Comparison of ENCODE assay signal across 1 cellular context in genomic region chr21:25801217-25802015, GRCh38.
TF ChIP-seq lines count a peak whose summit lies in the region.

No MANE protein-coding gene starts in this region.

TF ChIP-seq in HepG2, 621 proteins besides CTCF, POLR2A, EP300 and RAD21 (continued from another document and continues in another):
- TF ChIP-seq GMEB1 (CRISPR knock-in tag; IDR thresholded peaks at IDR 0.05; ENCODE audit: borderline replicate concordance) (no peak), GATAD2A (CRISPR knock-in tag; IDR thresholded peaks at IDR 0.05) (0 out of 2 replicates have a peak, but pooled peaks have one; percentile 29), ZSCAN21 (CRISPR knock-in tag; IDR thresholded peaks at IDR 0.05; ENCODE audit: borderline replicate concordance) (no peak), ZNF362 (CRISPR knock-in tag; IDR thresholded peaks at IDR 0.05; ENCODE audit: borderline replicate concordance) (no peak), ZNF354B (CRISPR knock-in tag; IDR thresholded peaks at IDR 0.05) (no peak), GLI4 (CRISPR knock-in tag; IDR thresholded peaks at IDR 0.05; ENCODE audit: borderline replicate concordance) (no peak), ZNF264 (CRISPR knock-in tag; IDR thresholded peaks at IDR 0.05) (no peak), ZNF749 (CRISPR knock-in tag; IDR thresholded peaks at IDR 0.05; ENCODE audit: borderline replicate concordance) (no peak), GATAD1 (CRISPR knock-in tag; IDR thresholded peaks at IDR 0.05) (no peak), FOSL2 (CRISPR knock-in tag; IDR thresholded peaks at IDR 0.05) (peak; percentile 36; the same call in 1 of the 2 replicates), DMTF1 (CRISPR knock-in tag; IDR thresholded peaks at IDR 0.05) (no peak), LBX2 (CRISPR knock-in tag; IDR thresholded peaks at IDR 0.05; ENCODE audit: borderline replicate concordance) (no peak), ZNF691 (CRISPR knock-in tag; IDR thresholded peaks at IDR 0.05; ENCODE audit: borderline replicate concordance, low read depth) (0 out of 2 replicates have a peak, but pooled peaks have one; percentile 49), HNF1A (IDR thresholded peaks at IDR 0.05; ENCODE audit: low read depth) (no peak), HNF1A (CRISPR knock-in tag; IDR thresholded peaks at IDR 0.05; ENCODE audit: borderline replicate concordance) (no peak), GATA4 (IDR thresholded peaks at IDR 0.05; ENCODE audit: borderline replicate concordance, low read depth) (no peak), ZFP1 (CRISPR knock-in tag; IDR thresholded peaks at IDR 0.05) (no peak), ZFX (CRISPR knock-in tag; IDR thresholded peaks at IDR 0.05; ENCODE audit: low read depth) (no peak; the same call in 1 of the 2 replicates), NR2C2 (CRISPR knock-in tag; IDR thresholded peaks at IDR 0.05; ENCODE audit: borderline replicate concordance) (no peak), ZNF263 (CRISPR knock-in tag; IDR thresholded peaks at IDR 0.05) (no peak), ZNF83 (CRISPR knock-in tag; IDR thresholded peaks at IDR 0.05; ENCODE audit: borderline replicate concordance) (no peak), ZBTB7A (CRISPR knock-in tag; IDR thresholded peaks at IDR 0.05) (no peak), TRIM22 (IDR thresholded peaks at IDR 0.05) (no peak), ZNF121 (CRISPR knock-in tag; IDR thresholded peaks at IDR 0.05) (no peak), MYPOP (CRISPR knock-in tag; IDR thresholded peaks at IDR 0.05) (peak; percentile 46; the same call in 1 of the 2 replicates), ZNF768 (CRISPR knock-in tag; IDR thresholded peaks at IDR 0.05) (no peak), ZNF3 (CRISPR knock-in tag; IDR thresholded peaks at IDR 0.05) (no peak), ZNF563 (CRISPR knock-in tag; IDR thresholded peaks at IDR 0.05) (no peak), ZNF770 (CRISPR knock-in tag; IDR thresholded peaks at IDR 0.05) (no peak), ZBTB1 (CRISPR knock-in tag; IDR thresholded peaks at IDR 0.05; ENCODE audit: borderline replicate concordance) (no peak), NFE2 (CRISPR knock-in tag; IDR thresholded peaks at IDR 0.05) (no peak), KLF15 (CRISPR knock-in tag; IDR thresholded peaks at IDR 0.05; ENCODE audit: borderline replicate concordance) (no peak), ZNF564 (CRISPR knock-in tag; IDR thresholded peaks at IDR 0.05) (no peak), ZNF879 (CRISPR knock-in tag; IDR thresholded peaks at IDR 0.05) (no peak), NR2F6 (IDR thresholded peaks at IDR 0.05) (no peak), NR2F6 (CRISPR knock-in tag; IDR thresholded peaks at IDR 0.05) (no peak), ZFP41 (CRISPR knock-in tag; IDR thresholded peaks at IDR 0.05; ENCODE audit: borderline replicate concordance) (no peak), MEIS1 (CRISPR knock-in tag; IDR thresholded peaks at IDR 0.05; ENCODE audit: borderline replicate concordance) (no peak), CHD4 (IDR thresholded peaks at IDR 0.05; ENCODE audit: borderline replicate concordance, low read length) (no peak), FOXO1 (CRISPR knock-in tag; IDR thresholded peaks at IDR 0.05) (no peak), BRCA1 (CRISPR knock-in tag; IDR thresholded peaks at IDR 0.05) (no peak), MYC (CRISPR knock-in tag; IDR thresholded peaks at IDR 0.05; ENCODE audit: borderline replicate concordance) (no peak), NCOR1 (IDR thresholded peaks at IDR 0.05; ENCODE audit: borderline replicate concordance, low read length) (no peak), TBP (CRISPR knock-in tag; IDR thresholded peaks at IDR 0.05) (no peak), ZNF205 (CRISPR knock-in tag; IDR thresholded peaks at IDR 0.05) (no peak), ELF3 (CRISPR knock-in tag; IDR thresholded peaks at IDR 0.05) (no peak), CSRNP2 (CRISPR knock-in tag; conservative IDR thresholded peaks at IDR 0.05; ENCODE audit: low read depth) (no peak), ZSCAN5A (CRISPR knock-in tag; IDR thresholded peaks at IDR 0.05; ENCODE audit: borderline replicate concordance) (no peak), ELF1 (CRISPR knock-in tag; IDR thresholded peaks at IDR 0.05) (0 out of 2 replicates have a peak, but pooled peaks have one; percentile 19), ZNF432 (CRISPR knock-in tag; IDR thresholded peaks at IDR 0.05; ENCODE audit: borderline replicate concordance) (no peak), GTF3A (CRISPR knock-in tag; conservative IDR thresholded peaks at IDR 0.05) (no peak), CBX5 (CRISPR knock-in tag; IDR thresholded peaks at IDR 0.05; ENCODE audit: borderline replicate concordance) (0 out of 2 replicates have a peak, but pooled peaks have one; percentile 60)
